Comparison of ENCODE assay signal across 8 cellular contexts in the genomic region with DNA sequence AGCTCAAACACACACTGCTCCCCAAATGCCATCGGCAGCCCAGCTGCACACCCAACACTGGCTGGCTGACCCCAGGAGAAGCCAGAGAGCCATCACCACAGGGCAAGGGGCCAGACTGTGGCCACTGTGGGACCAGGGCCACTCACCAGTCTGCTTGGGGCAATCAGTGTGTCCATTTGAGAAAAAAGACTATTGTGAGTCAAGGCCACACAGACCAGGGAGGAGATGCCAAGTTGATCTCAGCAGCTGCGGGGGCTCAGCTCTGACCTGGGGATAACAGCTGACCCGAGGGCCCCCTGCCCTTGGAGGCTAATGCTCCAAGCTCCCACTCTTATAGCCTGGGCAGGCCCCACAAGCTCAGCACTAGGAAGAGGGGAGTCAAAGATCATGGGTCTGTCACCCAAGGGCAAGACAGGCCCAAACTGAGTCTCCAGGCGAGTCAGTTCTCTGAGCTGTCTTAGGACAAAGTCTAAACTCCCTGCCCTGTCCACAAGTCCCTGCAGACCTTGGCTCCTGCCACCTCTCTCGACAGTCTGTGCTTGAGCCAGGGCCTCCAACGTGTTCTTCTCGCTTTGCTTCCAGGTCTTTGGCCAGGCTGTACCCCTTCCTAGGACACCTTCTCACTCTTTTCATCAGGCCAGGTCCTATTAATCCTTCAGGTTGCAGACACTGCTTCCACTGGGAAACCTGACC. TPM values are rescaled to one million over a fixed set of nuclear protein-coding genes. Genes with fewer than 3 reads are reported as not detected.
A peak's percentile ranks its signal among the peaks of the same experiment; 100 is the strongest.
DNase-seq lines count a peak whose midpoint lies in the region; ATAC-seq and FAIRE-seq lines count a peak whose summit lies in the region.

No MANE protein-coding gene starts in this region.

- no peaks in the 10 kb centered on the region for H3K9me3 Mint-ChIP-seq in activated CD8-positive, alpha-beta T cell treated with anti-CD3 and anti-CD28 coated beads, Interleukin-2, amount 10 ng/mL, durations not matched to agents 7 days and 5 days (ENCODE audit: insufficient read depth)
- H3K9me3 Mint-ChIP-seq in stimulated activated naive CD8-positive, alpha-beta T cell treated with anti-CD3 and anti-CD28 coated beads, Interleukin-15, amount 100 ng/mL, for 72 hours = no peaks in the 10 kb centered on the region

- peak overlapping the region; percentile 69 for H3K27ac ChIP-seq in layer of hippocampus (ENCODE audit: low read depth, low read length)

- CTCF ChIA-PET in activated CD8-positive, alpha-beta T cell treated with anti-CD3 and anti-CD28 coated beads, Interleukin-2, amount 10 ng/mL, durations not matched to agents 7 days and 5 days (lab: Charles Lee) = interaction anchor here (0.9 to 8.5 kb wide), 5 partner anchors 11 to 122 kb away, joined by 3 to 156 read pairs (median 26); a partner anchor contains a TSS

- POLR2A ChIA-PET in activated CD8-positive, alpha-beta T cell treated with anti-CD3 and anti-CD28 coated beads, Interleukin-2, amount 10 ng/mL, durations not matched to agents 7 days and 5 days (lab: Charles Lee) = interaction anchor here (0.9 to 7.5 kb wide), 5 partner anchors 9 to 206 kb away, joined by 4 to 124 read pairs (median 62); partner anchors contain the start of genes COQ6 and FAM161B

- peak overlapping the region; percentile 87 for H3K4me3 Mint-ChIP-seq in activated CD8-positive, alpha-beta T cell treated with anti-CD3 and anti-CD28 coated beads, Interleukin-2, amount 10 ng/mL, durations not matched to agents 7 days and 5 days
- peak overlapping the region; percentile 80 to 89 for H3K4me3 Mint-ChIP-seq in stimulated activated naive CD8-positive, alpha-beta T cell treated with anti-CD3 and anti-CD28 coated beads, Interleukin-15, amount 100 ng/mL, for 72 hours

- no peaks in the 10 kb centered on the region for H3K27me3 Mint-ChIP-seq in activated CD8-positive, alpha-beta T cell treated with anti-CD3 and anti-CD28 coated beads, Interleukin-2, amount 10 ng/mL, durations not matched to agents 7 days and 5 days (ENCODE audit: low read depth)
- no peaks in the 10 kb centered on the region for H3K27me3 Mint-ChIP-seq in stimulated activated naive CD8-positive, alpha-beta T cell treated with anti-CD3 and anti-CD28 coated beads, Interleukin-15, amount 100 ng/mL, for 72 hours

- H3K27me3 ChIP-seq in layer of hippocampus (ENCODE audit: control insufficient read depth, insufficient read depth, low read length) = no peaks in the 10 kb centered on the region

- H3K27ac Mint-ChIP-seq in activated CD8-positive, alpha-beta T cell treated with anti-CD3 and anti-CD28 coated beads, Interleukin-2, amount 10 ng/mL, durations not matched to agents 7 days and 5 days = peak overlapping the region; percentile 99
- H3K27ac Mint-ChIP-seq in stimulated activated naive CD8-positive, alpha-beta T cell treated with anti-CD3 and anti-CD28 coated beads, Interleukin-15, amount 100 ng/mL, for 72 hours = peak overlapping the region; percentile 74 to 94

- peaks cover 100% of the 10 kb centered on the region for H3K4me1 Mint-ChIP-seq in activated CD8-positive, alpha-beta T cell treated with anti-CD3 and anti-CD28 coated beads, Interleukin-2, amount 10 ng/mL, durations not matched to agents 7 days and 5 days (ENCODE audit: low read depth)
- peaks cover 100% of the 10 kb centered on the region for H3K4me1 Mint-ChIP-seq in stimulated activated naive CD8-positive, alpha-beta T cell treated with anti-CD3 and anti-CD28 coated beads, Interleukin-15, amount 100 ng/mL, for 72 hours

- H3K36me3 Mint-ChIP-seq in activated CD8-positive, alpha-beta T cell treated with anti-CD3 and anti-CD28 coated beads, Interleukin-2, amount 10 ng/mL, durations not matched to agents 7 days and 5 days (ENCODE audit: low read depth) = peaks cover 39% of the 10 kb centered on the region

- no peak for FAIRE-seq in RCC 7860 (lab: Jason Lieb, UNC)

- ATAC-seq in HG03196 (IDR thresholded peaks at IDR 0.05; ENCODE audit: unreplicated experiment) = peak; percentile 1
- no peak for ATAC-seq in activated CD8-positive, alpha-beta T cell treated with anti-CD3 and anti-CD28 coated beads, Interleukin-2, amount 10 ng/mL, durations not matched to agents 7 days and 5 days
- ATAC-seq in stimulated activated naive CD8-positive, alpha-beta T cell treated with anti-CD3 and anti-CD28 coated beads, Interleukin-15, amount 100 ng/mL, for 72 hours = no peak

- DNase-seq in activated CD8-positive, alpha-beta T cell treated with anti-CD3 and anti-CD28 coated beads, Interleukin-2, amount 10 ng/mL, durations not matched to agents 7 days and 5 days = no peak
- no peak for DNase-seq in stimulated activated naive CD8-positive, alpha-beta T cell treated with anti-CD3 and anti-CD28 coated beads, Interleukin-15, amount 100 ng/mL, for 72 hours
- DNase-seq in DMS153 treated with DMSO at 0.1 percent for 48 hours (lab: John Stamatoyannopoulos, UW; ENCODE audit: unreplicated experiment) = no peak
- no peak for DNase-seq in epidermal melanocyte (ENCODE audit: insufficient read length, low spot score)
- no peak for DNase-seq in RCC 7860 (ENCODE audit: low spot score)
- no peak for DNase-seq in stimulated activated CD4-positive, alpha-beta T cell treated with anti-CD3 and anti-CD28 coated beads, Interleukin-4, amount 100 ng/mL, for 1 hour

RNA-seq across cellular contexts. Expression of gene PNMA1, which starts 30.1 kb away (rescaled TPM):
- 10 to 100 TPM; 24.4 to 25.6 TPM for total RNA-seq in activated CD8-positive, alpha-beta T cell treated with anti-CD3 and anti-CD28 coated beads, Interleukin-2, amount 10 ng/mL, durations not matched to agents 7 days and 5 days
